ENCODE assay signal across 8 cellular contexts in genomic region chr15:77419836-77420609, GRCh38. TPM values are rescaled to one million over a fixed set of nuclear protein-coding genes. Genes with fewer than 3 reads are reported as not detected.
DNase-seq lines count a peak whose midpoint lies in the region; ATAC-seq and TF ChIP-seq lines count a peak whose summit lies in the region.

PEAK1 (minus strand) TSS chr15:77420104; CDS start chr15:77181926, 238,178 bp downstream.

- H3K27me3 Mint-ChIP-seq in activated B cell treated with CpG ODN at 0.5 μM for 24 hours (no peaks in the 10 kb centered on the region), immature natural killer cell (ENCODE audit: low read depth in 3 of 3) (peaks cover 10 to 25% (median 13%) of the 10 kb centered on the region in 3 donors)

- H3K27ac Mint-ChIP-seq in activated B cell treated with CpG ODN at 0.5 μM for 24 hours = peak within 1 kb of the TSS; percentile 98
- peak within 1 kb of the TSS; percentile 93 to 99 (median 98) for H3K27ac Mint-ChIP-seq in immature natural killer cell

- H3K4me3 ChIP-seq in AG09309 (ENCODE audit: control insufficient read depth, low read depth, low read length) = peak within 1 kb of the TSS; percentile 91
- H3K4me3 ChIP-seq in cardiac fibroblast (replicated peaks in 1 of 2; ENCODE audit: low read depth in 2 of 2, low read length in 2 of 2) = peak within 1 kb of the TSS; percentile 78 to 80

- ATAC-seq in GM19023 (IDR thresholded peaks at IDR 0.05; ENCODE audit: unreplicated experiment) (peak; percentile 89), HG03196 (IDR thresholded peaks at IDR 0.05; ENCODE audit: unreplicated experiment) (peak; percentile 89), activated B cell treated with CpG ODN at 0.5 μM for 24 hours (ENCODE audit: low read depth) (peak; percentile 96)

- no peak for TF ChIP-seq CTCF in AG09309 (IDR thresholded peaks at IDR 0.05; ENCODE audit: control insufficient read depth, insufficient read depth, low read depth, low read length, missing control alignments)
- TF ChIP-seq CTCF in activated B cell treated with CpG ODN at 0.5 μM for 24 hours (IDR thresholded peaks at IDR 0.05) = no peak
- TF ChIP-seq CTCF in cardiac fibroblast (IDR thresholded peaks at IDR 0.05; ENCODE audit: low read depth, low read length) = no peak

- CTCF ChIA-PET in activated B cell treated with CpG ODN at 0.5 μM for 24 hours (lab: Charles Lee) = interaction anchor here (1.7 to 2.1 kb wide), 3 partner anchors 11 to 233 kb away, joined by 4 to 9 read pairs (median 6); no protein-coding TSS in a partner anchor

- H3K36me3 Mint-ChIP-seq in activated B cell treated with CpG ODN at 0.5 μM for 24 hours (ENCODE audit: low read depth) (peaks cover 14% of the 10 kb centered on the region), immature natural killer cell (no peaks in the 10 kb centered on the region)

- DNase-seq in AG09309 (ENCODE audit: low read depth) (peak; percentile 92), NCI-H345 (lab: John Stamatoyannopoulos, UW) (peak; percentile 97), activated B cell treated with CpG ODN at 0.5 μM for 24 hours (peak; percentile 98), cardiac fibroblast (ENCODE audit: low read depth in 2 of 2) (peak; percentile 99), immature natural killer cell (peak; percentile 99), smooth muscle cell of the brain vasculature (ENCODE audit: low read depth, low spot score) (peak; percentile 98)

- H3K4me1 Mint-ChIP-seq in activated B cell treated with CpG ODN at 0.5 μM for 24 hours (peaks cover 46% of the 10 kb centered on the region), immature natural killer cell (peaks cover 47 to 67% of the 10 kb centered on the region in 2 donors)

- H3K9me3 Mint-ChIP-seq in activated B cell treated with CpG ODN at 0.5 μM for 24 hours (no peaks in the 10 kb centered on the region), immature natural killer cell (peaks cover 0 to 2% (median 0%) of the 10 kb centered on the region in 6 donors)

- intact Hi-C loops in activated B cell treated with CpG ODN at 0.5 μM for 24 hours (cut with micrococcal nuclease) = loop anchor here (1.0 to 10.0 kb wide), 8 partner anchors 11 to 1577 kb away; partner anchors contain the start of genes RCN2, SCAPER, TSPAN3 and UBE2Q2

- peak within 1 kb of the TSS; percentile 97 for H3K4me3 Mint-ChIP-seq in activated B cell treated with CpG ODN at 0.5 μM for 24 hours
- H3K4me3 Mint-ChIP-seq in immature natural killer cell = peak within 1 kb of the TSS; percentile 98 to 99 (median 98)

- POLR2A ChIA-PET in activated B cell treated with CpG ODN at 0.5 μM for 24 hours (lab: Charles Lee) = interaction anchor here (0.7 to 2.0 kb wide), 3 partner anchors 10 to 458 kb away, joined by 5 to 15 read pairs (median 7); no protein-coding TSS in a partner anchor

RNA-seq across cellular contexts. Expression of gene PEAK1, which starts in this region (rescaled TPM):
- 31.8 and 34.2 TPM in 2 replicates for total RNA-seq in activated B cell treated with CpG ODN at 0.5 μM for 24 hours
- polyA plus RNA-seq in immature natural killer cell = 1 to 10 TPM in 2 of 3 donors, under 1 TPM in 1; 0.77 to 7.2 (median 2.5) TPM

Comparison
In these comparisons a context has a peak if more than half of its experiments do, and no peak if none do; other contexts are left out.
1. Peak in every context shown above with its lines: DNase-seq, ATAC-seq and H3K4me3 ChIP-seq.